12 cellular contexts compared by ENCODE assay signal in the genomic region with DNA sequence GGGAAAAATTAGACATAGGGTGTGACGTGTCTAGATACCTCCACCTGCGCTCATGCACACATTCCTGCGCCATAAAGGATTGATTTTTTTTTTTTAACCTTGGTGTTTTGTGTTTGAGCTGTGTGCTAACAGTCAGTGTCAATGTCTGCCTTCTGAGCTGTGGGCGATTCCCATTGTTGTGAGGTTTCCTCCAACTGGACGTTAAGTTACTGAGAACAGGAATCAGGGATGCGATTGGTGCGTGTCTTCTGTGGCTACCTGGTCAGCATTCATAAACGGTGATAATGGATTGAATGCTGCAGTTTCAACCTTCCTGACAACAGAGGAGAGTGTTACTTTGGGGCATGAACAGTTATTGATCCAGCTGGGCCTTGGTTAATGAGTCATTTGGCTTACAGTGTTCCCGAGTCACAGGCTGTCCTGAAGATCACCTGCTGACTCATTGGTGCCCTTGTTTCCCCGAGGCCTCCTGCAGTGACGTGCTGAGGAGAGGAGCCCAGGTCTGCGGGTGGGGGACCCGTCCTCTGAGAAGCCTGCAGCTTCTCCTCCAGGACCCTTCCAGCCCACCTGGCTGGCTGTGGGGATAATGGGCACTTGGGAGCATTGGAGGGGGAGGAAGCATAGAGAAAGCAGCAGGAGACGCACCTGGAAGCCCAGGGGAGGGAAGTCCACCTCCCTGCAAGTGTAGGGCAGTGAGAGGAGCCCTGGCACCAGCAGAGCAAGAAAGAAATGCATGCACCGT. TPM values are rescaled to one million over a fixed set of nuclear protein-coding genes. Genes with fewer than 3 reads are reported as not detected.
DNase-seq lines count a peak whose midpoint lies in the region; ATAC-seq and TF ChIP-seq lines count a peak whose summit lies in the region.
"Had no signal": no experiment of that assay in that cellular context is flagged by ENCODE, and none has a peak within 500 bp of the region (broad histone marks: within the 10 kb centered on the region; RNA-seq: fewer than 3 reads in every experiment).

No MANE protein-coding gene starts in this region.

- H3K9me3 ChIP-seq in IMR-90 (ENCODE audit: control insufficient read depth, insufficient read depth, low read length) (no peaks in the 10 kb centered on the region), breast epithelium (no peaks in the 10 kb centered on the region), mucosa of descending colon (no peaks in the 10 kb centered on the region)
- H3K9me3 ChIP-seq: ovary had no signal

- POLR2A ChIA-PET in IMR-90 (lab: Charles Lee; ENCODE audit: unreplicated experiment) = no interaction called here

- in situ Hi-C loops in IMR-90 (cut with MboI; ENCODE audit: low sequenced_read_pairs) = loop anchor here (10.0 kb wide), 1 partner anchor 488 kb away; no protein-coding TSS in a partner anchor

- H4K20me1 ChIP-seq in IMR-90 (ENCODE audit: insufficient read depth, low read length) = no peaks in the 10 kb centered on the region; the same call in 1 of the 2 replicates

- H4K8ac ChIP-seq in IMR-90 (ENCODE audit: low read depth in 2 of 2, low read length in 2 of 2) = no peak overlapping the region

- H3K18ac ChIP-seq in IMR-90 (ENCODE audit: low read depth, low read length) = no peak overlapping the region

- no peak overlapping the region for H3K56ac ChIP-seq in IMR-90 (ENCODE audit: extremely low read depth, insufficient read depth, low read length)

- no peak overlapping the region for H3K4me3 ChIP-seq in IMR-90 (ENCODE audit: insufficient read depth, low read depth, low read length)
- no peak overlapping the region for H3K4me3 ChIP-seq in breast epithelium
- H3K4me3 ChIP-seq in mucosa of descending colon = no peak overlapping the region
- H3K4me3 ChIP-seq: ovary had no signal

- WGBS in IMR-90 (ENCODE audit: extremely low coverage in 2 of 2, insufficient read length in 1 of 2), 2 experiments = 88% methylated on average over 4 of the region's 15 CpGs; no CpG with 5 or more reads in 1 of the 2 experiments

- dilution Hi-C loops in IMR-90 (cut with HindIII; ENCODE audit: low sequenced_read_pairs, unreplicated experiment) = no loop called here

- H4K91ac ChIP-seq in IMR-90 (ENCODE audit: insufficient read depth, low read depth, low read length) = no peak overlapping the region

- no peaks in the 10 kb centered on the region for H3K27me3 ChIP-seq in IMR-90 (ENCODE audit: control insufficient read depth, insufficient read depth, low read length)
- no peaks in the 10 kb centered on the region for H3K27me3 ChIP-seq in breast epithelium
- H3K27me3 ChIP-seq: ovary had no signal

- peaks cover 8% of the 10 kb centered on the region for H3K9me1 ChIP-seq in IMR-90 (ENCODE audit: insufficient read depth, low read length)

- CTCF ChIA-PET in IMR-90 (lab: Yijun Ruan, JAX) = no interaction called here

- H3K14ac ChIP-seq in IMR-90 (replicated peaks; ENCODE audit: low read depth, low read length) = 0 out of 2 replicates have a peak overlapping the region, but pooled peaks have one; percentile 30

- TF ChIP-seq CTCF in IMR-90 (conservative IDR thresholded peaks at IDR 0.05; ENCODE audit: low read depth, low read length) = no peak
- TF ChIP-seq CTCF in breast epithelium (IDR thresholded peaks at IDR 0.05) = no peak
- TF ChIP-seq CTCF in mucosa of descending colon (IDR thresholded peaks at IDR 0.05) = no peak

- no peak overlapping the region for H2BK120ac ChIP-seq in IMR-90 (ENCODE audit: low read depth, low read length)

- no peak overlapping the region for H2BK15ac ChIP-seq in IMR-90 (ENCODE audit: low read depth, low read length)

- 0 out of 2 replicates have a peak overlapping the region, but pooled peaks have one; percentile 46 for H3K23ac ChIP-seq in IMR-90 (ENCODE audit: low read depth, low read length)

- H3K4ac ChIP-seq in IMR-90 (ENCODE audit: low read depth, low read length) = no peak overlapping the region

- TF ChIP-seq POLR2A in IMR-90 (IDR thresholded peaks at IDR 0.05; ENCODE audit: low read depth, low read length) (no peak), breast epithelium (IDR thresholded peaks at IDR 0.05) (no peak)

- DNase-seq in Daoy (ENCODE audit: low read depth) = peak; percentile 55
- peak; percentile 69 for DNase-seq in IMR-90
- peak in 1 of 2 donors; percentile 35 for DNase-seq in breast epithelium (ENCODE audit: low spot score in 2 of 2)
- no peak for DNase-seq in mucosa of descending colon
- DNase-seq in NCI-H1436 treated with DMSO at 0.1 percent for 48 hours (lab: John Stamatoyannopoulos, UW) = no peak
- DNase-seq in hypothalamus (lab: John Stamatoyannopoulos, UW) = no peak
- no peak for DNase-seq in GOT3 (lab: John Stamatoyannopoulos, UW)
- no peak for DNase-seq in NCI-H1436 (lab: John Stamatoyannopoulos, UW)
- DNase-seq: cerebellar nuclear complex, GDM1, ovary had no signal

- H3K79me1 ChIP-seq in IMR-90 (ENCODE audit: low read depth in 1 of 2, low read length in 2 of 2) = peaks cover 0 to 5% of the 10 kb centered on the region in 2 experiments; a peak in 2 of 4 replicates

- H3K4me1 ChIP-seq in IMR-90 (ENCODE audit: control insufficient read depth, insufficient read depth, low read length) = peaks cover 10% of the 10 kb centered on the region
- no peaks in the 10 kb centered on the region for H3K4me1 ChIP-seq in breast epithelium
- no peaks in the 10 kb centered on the region for H3K4me1 ChIP-seq in mucosa of descending colon (ENCODE audit: low read depth)

- no peak overlapping the region for H3K9ac ChIP-seq in IMR-90 (ENCODE audit: low read depth, low read length)
- H3K9ac ChIP-seq: KMS-11 had no signal

- H2BK5ac ChIP-seq in IMR-90 (ENCODE audit: low read depth, low read length, poor library complexity, severe bottlenecking) = no peak overlapping the region

- no peak overlapping the region; the same call in 1 of the 2 replicates for H2AK5ac ChIP-seq in IMR-90 (ENCODE audit: low read depth, low read length)

- no TSS peak for BruUV-seq in IMR-90 (replicated peaks; lab: Mats Ljungman, UMichigan)

- H3K36me3 ChIP-seq in IMR-90 (ENCODE audit: control insufficient read depth, insufficient read depth, low read length) (peaks cover 15% of the 10 kb centered on the region), breast epithelium (no peaks in the 10 kb centered on the region), mucosa of descending colon (ENCODE audit: low read depth) (no peaks in the 10 kb centered on the region)
- H3K36me3 ChIP-seq: ovary had no signal

- no peak overlapping the region for H3K4me2 ChIP-seq in IMR-90 (ENCODE audit: low read depth, low read length)
- H3K4me2 ChIP-seq: KMS-11 had no signal

- H2AK9ac ChIP-seq in IMR-90 (replicated peaks; ENCODE audit: low read depth, low read length, poor library complexity) = no peak overlapping the region

- H2BK20ac ChIP-seq in IMR-90 (ENCODE audit: low read depth, low read length) = no peak overlapping the region

- H4K5ac ChIP-seq in IMR-90 (ENCODE audit: low read depth, low read length) = no peak overlapping the region

- H2AFZ ChIP-seq in IMR-90 (replicated peaks; ENCODE audit: low read length, poor library complexity) = peak overlapping the region; percentile 24

- intact Hi-C loops in IMR-90 (cut with micrococcal nuclease) = no loop called here
- intact Hi-C loops in breast epithelium (cut with DNase I; ENCODE audit: low total_unique reads) = no loop called here
- intact Hi-C loops in mucosa of descending colon (cut with DNase I, micrococcal nuclease) = no loop called here

- ATAC-seq in IMR-90 (ENCODE audit: low read depth) (no peak; the same call in 1 of the 2 replicates), mucosa of descending colon (peak; percentile 68)

- H3K27ac ChIP-seq in IMR-90 (ENCODE audit: insufficient read depth, low read length) (no peak overlapping the region), breast epithelium (peak overlapping the region; percentile 26 to 48)
- H3K27ac ChIP-seq: KMS-11, ovary had no signal

- no peak for TF ChIP-seq RAD21 in IMR-90 (IDR thresholded peaks at IDR 0.05; ENCODE audit: low read length)

TF ChIP-seq in IMR-90, 13 proteins besides CTCF, POLR2A, EP300 and RAD21:
- TF ChIP-seq, protein P1, sequence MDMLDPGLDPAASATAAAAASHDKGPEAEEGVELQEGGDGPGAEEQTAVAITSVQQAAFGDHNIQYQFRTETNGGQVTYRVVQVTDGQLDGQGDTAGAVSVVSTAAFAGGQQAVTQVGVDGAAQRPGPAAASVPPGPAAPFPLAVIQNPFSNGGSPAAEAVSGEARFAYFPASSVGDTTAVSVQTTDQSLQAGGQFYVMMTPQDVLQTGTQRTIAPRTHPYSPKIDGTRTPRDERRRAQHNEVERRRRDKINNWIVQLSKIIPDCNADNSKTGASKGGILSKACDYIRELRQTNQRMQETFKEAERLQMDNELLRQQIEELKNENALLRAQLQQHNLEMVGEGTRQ (IDR thresholded peaks at IDR 0.05; ENCODE audit: low read depth, low read length) = no peak
- 0 out of 2 replicates have a peak, but pooled peaks have one; percentile 9 for TF ChIP-seq FOS (IDR thresholded peaks at IDR 0.05; ENCODE audit: low read depth, low read length)

RNA-seq across cellular contexts. Expression of gene CABYR, which starts 25.8 kb away (rescaled TPM):
- 1.4 and 3.1 TPM in 2 replicates for total RNA-seq in Daoy (2014; rRNA removed; shearing (Covaris generic))
- total RNA-seq in IMR-90 (2012; rRNA removed) = 3.6 and 4.1 TPM in 2 replicates
- 6.2 and 7.1 TPM in 2 replicates for polyA plus RNA-seq in IMR-90 (2012; rRNA removed)
- polyA plus RNA-seq in IMR-90 (2012; cell fraction: cytosol; rRNA removed) = 2.0 and 2.8 TPM in 2 replicates
- 2.9 and 13.9 TPM in 2 replicates for polyA plus RNA-seq in IMR-90 (2012; cell fraction: nucleus; rRNA removed; ENCODE audit: low replicate concordance)
- 1 to 10 TPM in 2 of 3 donors, under 1 TPM in 1; 0.64 to 5.9 (median 4.5) TPM for total RNA-seq in breast epithelium
- 1 to 10 TPM in 1 of 3 donors, under 1 TPM in 2; 0.41 to 1.4 (median 0.48) TPM for total RNA-seq in mucosa of descending colon

Comparison
In these comparisons a context has a peak if more than half of its experiments do, and no peak if none do; other contexts are left out.
1. DNase-seq: peak in Daoy (single experiment) and IMR-90 (single experiment); none in mucosa of descending colon (0 of 3), NCI-H1436 treated with DMSO at 0.1 percent for 48 hours (single experiment), hypothalamus (0 of 51), GOT3 (single experiment) and NCI-H1436 (single experiment).